In the genomic region with DNA sequence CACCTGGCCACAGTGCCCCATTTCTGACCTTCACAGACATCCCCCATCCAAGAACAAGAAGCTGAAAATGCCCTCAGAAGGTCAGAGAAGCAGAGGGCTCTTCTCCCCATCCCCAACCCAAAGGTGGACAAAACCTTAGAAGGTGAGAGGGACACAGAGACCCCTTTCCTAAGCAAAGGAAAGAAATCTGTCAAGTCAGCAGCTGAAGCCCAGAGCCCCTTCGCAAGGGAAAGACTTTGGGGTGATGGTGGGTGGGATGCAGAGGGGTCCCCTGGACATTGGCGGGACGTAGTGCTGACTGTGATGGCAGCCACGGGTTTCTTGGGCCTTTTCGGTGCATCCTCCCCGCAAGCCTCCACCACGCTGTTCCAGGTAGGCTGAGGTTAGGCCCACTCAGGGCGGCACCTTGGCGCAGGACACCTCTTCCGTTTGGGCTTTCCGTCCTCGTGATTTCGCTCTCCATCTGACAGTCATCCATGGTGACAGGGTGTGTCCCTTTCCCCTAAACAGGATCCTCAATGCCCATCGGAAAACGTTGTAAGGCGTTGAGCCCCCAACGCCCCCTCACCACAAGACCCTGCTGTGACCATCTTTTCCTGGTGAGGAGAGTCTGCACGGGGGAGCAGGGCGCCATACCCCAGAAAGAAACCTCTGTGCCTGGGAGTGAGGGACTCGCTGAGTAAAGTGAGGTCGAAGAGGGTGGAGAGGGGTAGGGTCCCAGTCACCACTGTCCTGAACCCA, we compare ENCODE assay signal across 1 cellular context.
TF ChIP-seq lines count a peak whose summit lies in the region.

No MANE protein-coding gene starts in this region.

TF ChIP-seq in HepG2, 621 proteins besides CTCF, POLR2A, EP300 and RAD21 (continued from another document and continues in another):
- TF ChIP-seq, protein P1, sequence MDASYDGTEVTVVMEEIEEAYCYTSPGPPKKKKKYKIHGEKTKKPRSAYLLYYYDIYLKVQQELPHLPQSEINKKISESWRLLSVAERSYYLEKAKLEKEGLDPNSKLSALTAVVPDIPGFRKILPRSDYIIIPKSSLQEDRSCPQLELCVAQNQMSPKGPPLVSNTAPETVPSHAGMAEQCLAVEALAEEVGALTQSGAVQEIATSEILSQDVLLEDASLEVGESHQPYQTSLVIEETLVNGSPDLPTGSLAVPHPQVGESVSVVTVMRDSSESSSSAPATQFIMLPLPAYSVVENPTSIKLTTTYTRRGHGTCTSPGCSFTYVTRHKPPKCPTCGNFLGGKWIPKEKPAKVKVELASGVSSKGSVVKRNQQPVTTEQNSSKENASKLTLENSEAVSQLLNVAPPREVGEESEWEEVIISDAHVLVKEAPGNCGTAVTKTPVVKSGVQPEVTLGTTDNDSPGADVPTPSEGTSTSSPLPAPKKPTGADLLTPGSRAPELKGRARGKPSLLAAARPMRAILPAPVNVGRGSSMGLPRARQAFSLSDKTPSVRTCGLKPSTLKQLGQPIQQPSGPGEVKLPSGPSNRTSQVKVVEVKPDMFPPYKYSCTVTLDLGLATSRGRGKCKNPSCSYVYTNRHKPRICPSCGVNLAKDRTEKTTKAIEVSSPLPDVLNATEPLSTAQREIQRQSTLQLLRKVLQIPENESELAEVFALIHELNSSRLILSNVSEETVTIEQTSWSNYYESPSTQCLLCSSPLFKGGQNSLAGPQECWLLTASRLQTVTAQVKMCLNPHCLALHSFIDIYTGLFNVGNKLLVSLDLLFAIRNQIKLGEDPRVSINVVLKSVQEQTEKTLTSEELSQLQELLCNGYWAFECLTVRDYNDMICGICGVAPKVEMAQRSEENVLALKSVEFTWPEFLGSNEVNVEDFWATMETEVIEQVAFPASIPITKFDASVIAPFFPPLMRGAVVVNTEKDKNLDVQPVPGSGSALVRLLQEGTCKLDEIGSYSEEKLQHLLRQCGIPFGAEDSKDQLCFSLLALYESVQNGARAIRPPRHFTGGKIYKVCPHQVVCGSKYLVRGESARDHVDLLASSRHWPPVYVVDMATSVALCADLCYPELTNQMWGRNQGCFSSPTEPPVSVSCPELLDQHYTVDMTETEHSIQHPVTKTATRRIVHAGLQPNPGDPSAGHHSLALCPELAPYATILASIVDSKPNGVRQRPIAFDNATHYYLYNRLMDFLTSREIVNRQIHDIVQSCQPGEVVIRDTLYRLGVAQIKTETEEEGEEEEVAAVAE (CRISPR knock-in tag; IDR thresholded peaks at IDR 0.05; ENCODE audit: borderline replicate concordance): no peak
- no peak for TF ChIP-seq ZNF670 (CRISPR knock-in tag; IDR thresholded peaks at IDR 0.05; ENCODE audit: borderline replicate concordance)
- TF ChIP-seq IKZF4 (CRISPR knock-in tag; IDR thresholded peaks at IDR 0.05; ENCODE audit: borderline replicate concordance, low read depth, not compliant biosample characterization): no peak
- TF ChIP-seq MIER2 (CRISPR knock-in tag; IDR thresholded peaks at IDR 0.05): no peak
- TF ChIP-seq, protein P2, sequence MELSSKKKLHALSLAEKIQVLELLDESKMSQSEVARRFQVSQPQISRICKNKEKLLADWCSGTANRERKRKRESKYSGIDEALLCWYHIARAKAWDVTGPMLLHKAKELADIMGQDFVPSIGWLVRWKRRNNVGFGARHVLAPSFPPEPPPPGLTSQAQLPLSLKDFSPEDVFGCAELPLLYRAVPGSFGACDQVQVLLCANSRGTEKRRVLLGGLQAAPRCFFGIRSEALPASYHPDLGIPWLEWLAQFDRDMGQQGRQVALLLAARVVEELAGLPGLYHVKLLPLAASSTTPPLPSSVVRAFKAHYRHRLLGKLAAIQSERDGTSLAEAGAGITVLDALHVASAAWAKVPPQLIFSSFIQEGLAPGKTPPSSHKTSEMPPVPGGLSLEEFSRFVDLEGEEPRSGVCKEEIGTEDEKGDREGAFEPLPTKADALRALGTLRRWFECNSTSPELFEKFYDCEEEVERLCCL (CRISPR knock-in tag; IDR thresholded peaks at IDR 0.05; ENCODE audit: borderline replicate concordance): 0 out of 2 replicates have a peak, but pooled peaks have one; percentile 51
- TF ChIP-seq ZNF235 (CRISPR knock-in tag; IDR thresholded peaks at IDR 0.05; ENCODE audit: borderline replicate concordance): 0 out of 2 replicates have a peak, but pooled peaks have one; percentile 8
- TF ChIP-seq, protein P3, sequence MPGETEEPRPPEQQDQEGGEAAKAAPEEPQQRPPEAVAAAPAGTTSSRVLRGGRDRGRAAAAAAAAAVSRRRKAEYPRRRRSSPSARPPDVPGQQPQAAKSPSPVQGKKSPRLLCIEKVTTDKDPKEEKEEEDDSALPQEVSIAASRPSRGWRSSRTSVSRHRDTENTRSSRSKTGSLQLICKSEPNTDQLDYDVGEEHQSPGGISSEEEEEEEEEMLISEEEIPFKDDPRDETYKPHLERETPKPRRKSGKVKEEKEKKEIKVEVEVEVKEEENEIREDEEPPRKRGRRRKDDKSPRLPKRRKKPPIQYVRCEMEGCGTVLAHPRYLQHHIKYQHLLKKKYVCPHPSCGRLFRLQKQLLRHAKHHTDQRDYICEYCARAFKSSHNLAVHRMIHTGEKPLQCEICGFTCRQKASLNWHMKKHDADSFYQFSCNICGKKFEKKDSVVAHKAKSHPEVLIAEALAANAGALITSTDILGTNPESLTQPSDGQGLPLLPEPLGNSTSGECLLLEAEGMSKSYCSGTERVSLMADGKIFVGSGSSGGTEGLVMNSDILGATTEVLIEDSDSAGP (CRISPR knock-in tag; IDR thresholded peaks at IDR 0.05; ENCODE audit: borderline replicate concordance): 0 out of 2 replicates have a peak, but pooled peaks have one; percentile 56
- TF ChIP-seq ZNF225 (CRISPR knock-in tag; IDR thresholded peaks at IDR 0.05): 0 out of 2 replicates have a peak, but pooled peaks have one; percentile 48
- TF ChIP-seq, protein P4, sequence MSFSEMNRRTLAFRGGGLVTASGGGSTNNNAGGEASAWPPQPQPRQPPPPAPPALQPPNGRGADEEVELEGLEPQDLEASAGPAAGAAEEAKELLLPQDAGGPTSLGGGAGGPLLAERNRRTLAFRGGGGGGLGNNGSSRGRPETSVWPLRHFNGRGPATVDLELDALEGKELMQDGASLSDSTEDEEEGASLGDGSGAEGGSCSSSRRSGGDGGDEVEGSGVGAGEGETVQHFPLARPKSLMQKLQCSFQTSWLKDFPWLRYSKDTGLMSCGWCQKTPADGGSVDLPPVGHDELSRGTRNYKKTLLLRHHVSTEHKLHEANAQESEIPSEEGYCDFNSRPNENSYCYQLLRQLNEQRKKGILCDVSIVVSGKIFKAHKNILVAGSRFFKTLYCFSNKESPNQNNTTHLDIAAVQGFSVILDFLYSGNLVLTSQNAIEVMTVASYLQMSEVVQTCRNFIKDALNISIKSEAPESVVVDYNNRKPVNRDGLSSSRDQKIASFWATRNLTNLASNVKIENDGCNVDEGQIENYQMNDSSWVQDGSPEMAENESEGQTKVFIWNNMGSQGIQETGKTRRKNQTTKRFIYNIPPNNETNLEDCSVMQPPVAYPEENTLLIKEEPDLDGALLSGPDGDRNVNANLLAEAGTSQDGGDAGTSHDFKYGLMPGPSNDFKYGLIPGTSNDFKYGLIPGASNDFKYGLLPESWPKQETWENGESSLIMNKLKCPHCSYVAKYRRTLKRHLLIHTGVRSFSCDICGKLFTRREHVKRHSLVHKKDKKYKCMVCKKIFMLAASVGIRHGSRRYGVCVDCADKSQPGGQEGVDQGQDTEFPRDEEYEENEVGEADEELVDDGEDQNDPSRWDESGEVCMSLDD (CRISPR knock-in tag; IDR thresholded peaks at IDR 0.05; ENCODE audit: borderline replicate concordance): no peak
- TF ChIP-seq PRMT3 (CRISPR knock-in tag; IDR thresholded peaks at IDR 0.05; ENCODE audit: borderline replicate concordance, low read depth): no peak
- peak; percentile 42 for TF ChIP-seq ZFY (CRISPR knock-in tag; IDR thresholded peaks at IDR 0.05)
- no peak for TF ChIP-seq ARID3A (IDR thresholded peaks at IDR 0.05; ENCODE audit: low read depth, low read length)
- no peak for TF ChIP-seq PRDM4 (CRISPR knock-in tag; IDR thresholded peaks at IDR 0.05; ENCODE audit: borderline replicate concordance)
- TF ChIP-seq SYNCRIP (IDR thresholded peaks at IDR 0.05; ENCODE audit: insufficient read depth, low read depth, low read length): no peak
- TF ChIP-seq GATAD2A (CRISPR knock-in tag; IDR thresholded peaks at IDR 0.05): no peak
- TF ChIP-seq ZNF230 (CRISPR knock-in tag; IDR thresholded peaks at IDR 0.05): no peak
- TF ChIP-seq MAX (IDR thresholded peaks at IDR 0.05): peak; percentile 14; the same call in 1 of the 2 replicates
- no peak for TF ChIP-seq ZKSCAN8 (CRISPR knock-in tag; IDR thresholded peaks at IDR 0.05; ENCODE audit: borderline replicate concordance)
- 0 out of 2 replicates have a peak, but pooled peaks have one; percentile 15 for TF ChIP-seq EED (CRISPR knock-in tag; IDR thresholded peaks at IDR 0.05)
- TF ChIP-seq ZMAT3 (CRISPR knock-in tag; conservative IDR thresholded peaks at IDR 0.05): no peak
- TF ChIP-seq AKAP8 (CRISPR knock-in tag; IDR thresholded peaks at IDR 0.05): no peak
- TF ChIP-seq FOXK2 (IDR thresholded peaks at IDR 0.05): no peak
- TF ChIP-seq, protein P5, sequence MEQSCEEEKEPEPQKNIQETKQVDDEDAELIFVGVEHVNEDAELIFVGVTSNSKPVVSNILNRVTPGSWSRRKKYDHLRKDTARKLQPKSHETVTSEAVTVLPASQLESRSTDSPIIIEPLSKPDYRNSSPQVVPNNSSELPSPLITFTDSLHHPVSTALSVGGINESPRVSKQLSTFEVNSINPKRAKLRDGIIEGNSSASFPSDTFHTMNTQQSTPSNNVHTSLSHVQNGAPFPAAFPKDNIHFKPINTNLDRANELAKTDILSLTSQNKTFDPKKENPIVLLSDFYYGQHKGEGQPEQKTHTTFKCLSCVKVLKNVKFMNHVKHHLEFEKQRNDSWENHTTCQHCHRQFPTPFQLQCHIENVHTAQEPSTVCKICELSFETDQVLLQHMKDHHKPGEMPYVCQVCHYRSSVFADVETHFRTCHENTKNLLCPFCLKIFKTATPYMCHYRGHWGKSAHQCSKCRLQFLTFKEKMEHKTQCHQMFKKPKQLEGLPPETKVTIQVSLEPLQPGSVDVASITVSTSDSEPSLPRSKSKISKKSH (CRISPR knock-in tag; IDR thresholded peaks at IDR 0.05; ENCODE audit: borderline replicate concordance): peak; percentile 74; the same call in 1 of the 2 replicates
- no peak for TF ChIP-seq ZNF468 (CRISPR knock-in tag; IDR thresholded peaks at IDR 0.05)
- peak; percentile 44; the same call in 1 of the 2 replicates for TF ChIP-seq ZBTB38 (CRISPR knock-in tag; IDR thresholded peaks at IDR 0.05)
- TF ChIP-seq ZNF142 (CRISPR knock-in tag; IDR thresholded peaks at IDR 0.05): no peak
